In the genomic region with DNA sequence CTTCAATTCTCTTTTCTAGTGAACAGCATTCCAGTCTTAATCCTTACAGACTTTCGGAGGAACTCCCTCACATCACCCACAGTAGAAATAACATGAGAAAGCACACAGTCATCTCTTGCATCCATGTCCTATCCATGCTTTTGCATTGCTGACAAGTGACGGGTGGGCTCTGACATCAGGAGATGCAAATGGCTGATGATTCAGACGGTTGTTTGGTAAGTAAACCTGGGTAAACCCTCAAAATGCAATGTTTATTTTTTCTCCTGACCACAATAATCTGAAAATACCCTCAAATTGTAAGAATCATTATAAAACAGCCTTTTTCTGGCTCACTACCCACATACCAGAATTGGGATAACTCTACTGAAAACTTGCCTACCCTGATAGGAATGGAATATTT, we compare ENCODE assay signal across 25 cellular contexts.
DNase-seq lines count a peak whose midpoint lies in the region; ATAC-seq, FAIRE-seq and TF ChIP-seq lines count a peak whose summit lies in the region.
"Had no signal": no experiment of that assay in that cellular context is flagged by ENCODE, and none has a peak within 500 bp of the region (broad histone marks: within the 10 kb centered on the region; RNA-seq: fewer than 3 reads in every experiment).

No MANE protein-coding gene starts in this region.

- BruUV-seq in MCF 10A (replicated peaks; lab: Mats Ljungman, UMichigan), result no TSS peak

- WGBS in esophagus muscularis mucosa, result 59% methylated on average over 3 of the region's 3 CpGs

- no peaks in the 10 kb centered on the region for H3K9me3 Mint-ChIP-seq in MCF 10A (ENCODE audit: unreplicated experiment)
- peaks cover under 1% of the 10 kb centered on the region for H3K9me3 Mint-ChIP-seq in astrocyte (ENCODE audit: unreplicated experiment)
- H3K9me3 Mint-ChIP-seq: endodermal cell had no signal

- TF ChIP-seq POLR2A in breast epithelium (IDR thresholded peaks at IDR 0.05) (no peak), esophagus muscularis mucosa (IDR thresholded peaks at IDR 0.05; ENCODE audit: low read depth) (no peak)

- peak overlapping the region; percentile 68 for H3K4me2 ChIP-seq in astrocyte (ENCODE audit: low read length)

- no peak overlapping the region for H3K4me3 ChIP-seq in breast epithelium
- peak overlapping the region; percentile 2 for H3K4me3 ChIP-seq in astrocyte (ENCODE audit: insufficient read depth, low read depth, low read length)
- H3K4me3 ChIP-seq in esophagus muscularis mucosa, result no peak overlapping the region
- H3K4me3 ChIP-seq: skin epidermis, stomach had no signal

- no peak for TF ChIP-seq EP300 in esophagus muscularis mucosa (IDR thresholded peaks at IDR 0.05)

- no peaks in the 10 kb centered on the region for H3K36me3 Mint-ChIP-seq in MCF 10A (ENCODE audit: insufficient read depth, unreplicated experiment)
- H3K36me3 Mint-ChIP-seq in astrocyte (ENCODE audit: low read depth, unreplicated experiment), result no peaks in the 10 kb centered on the region
- H3K36me3 Mint-ChIP-seq: activated CD8-positive, alpha-beta memory T cell treated with anti-CD3 and anti-CD28 coated beads, Interleukin-2, amount 10 ng/mL, durations not matched to agents 7 days and 5 days had no signal

- no peaks in the 10 kb centered on the region for H3K36me3 ChIP-seq in breast epithelium
- H3K36me3 ChIP-seq in astrocyte (ENCODE audit: insufficient read depth, low read length), result no peaks in the 10 kb centered on the region
- no peaks in the 10 kb centered on the region for H3K36me3 ChIP-seq in esophagus muscularis mucosa
- H3K36me3 ChIP-seq: stomach had no signal

- FAIRE-seq in astrocyte (lab: Jason Lieb, UNC), result peak; percentile 99
- FAIRE-seq: GM18507, GM19239 had no signal

- H3K9ac ChIP-seq in astrocyte (ENCODE audit: low read length), result peak overlapping the region; percentile 59

- H3K79me2 ChIP-seq in astrocyte (ENCODE audit: insufficient read depth, low read length), result no peaks in the 10 kb centered on the region

- no peaks in the 10 kb centered on the region for H3K4me1 ChIP-seq in breast epithelium
- H3K4me1 ChIP-seq in astrocyte (ENCODE audit: insufficient read depth, low read length), result peaks cover 23% of the 10 kb centered on the region
- H3K4me1 ChIP-seq in foreskin keratinocyte, result peaks cover 19% of the 10 kb centered on the region
- H3K4me1 ChIP-seq in esophagus muscularis mucosa, result no peaks in the 10 kb centered on the region
- H3K4me1 ChIP-seq: Caco-2, stomach had no signal

- H3K27ac Mint-ChIP-seq in MCF 10A (ENCODE audit: low read depth, unreplicated experiment) (no peak overlapping the region), astrocyte (ENCODE audit: unreplicated experiment) (peak overlapping the region; percentile 73)
- H3K27ac Mint-ChIP-seq: activated CD8-positive, alpha-beta memory T cell treated with anti-CD3 and anti-CD28 coated beads, Interleukin-2, amount 10 ng/mL, durations not matched to agents 7 days and 5 days; endodermal cell had no signal

- DNase-seq in MCF 10A (ENCODE audit: unreplicated experiment) (peak; percentile 59), breast epithelium (ENCODE audit: low spot score in 2 of 2) (no peak), astrocyte (ENCODE audit: low read depth) (peak; percentile 97), foreskin keratinocyte (peak; percentile 86 to 91), esophagus muscularis mucosa (ENCODE audit: extremely low spot score) (no peak), DMS153 (lab: John Stamatoyannopoulos, UW) (no peak)
- no peak for DNase-seq in activated CD8-positive, alpha-beta memory T cell treated with anti-CD3 and anti-CD28 coated beads, Interleukin-2, amount 50 U/mL, for 4 hours
- DNase-seq: activated CD4-positive, CD25-positive, alpha-beta regulatory T cell; activated CD8-positive, alpha-beta memory T cell treated with anti-CD3 and anti-CD28 coated beads, Interleukin-2, amount 10 ng/mL, durations not matched to agents 7 days and 5 days; activated naive CD4-positive, alpha-beta T cell treated with Interleukin-2 at 50 U/mL for 16 hours; Caco-2; endodermal cell; glutamatergic neuron; islet precursor cell; midbrain; MM.1S; NCI-H2029 treated with DMSO at 0.1 percent for 48 hours; NCI-H526; nucleus accumbens; stomach had no signal

- CTCF ChIA-PET in MCF 10A (lab: Yijun Ruan, JAX), result interaction anchor here (0.5 to 1.5 kb wide), 6 partner anchors 10 to 1237 kb away, joined by 3 to 4 read pairs (median 3); no protein-coding TSS in a partner anchor

- H3K27me3 Mint-ChIP-seq in MCF 10A (ENCODE audit: insufficient read depth, unreplicated experiment) (no peaks in the 10 kb centered on the region), astrocyte (ENCODE audit: low read depth, unreplicated experiment) (no peaks in the 10 kb centered on the region)
- H3K27me3 Mint-ChIP-seq: activated CD8-positive, alpha-beta memory T cell treated with anti-CD3 and anti-CD28 coated beads, Interleukin-2, amount 10 ng/mL, durations not matched to agents 7 days and 5 days had no signal

- ATAC-seq in foreskin keratinocyte (peak; percentile 44), HG03442 (IDR thresholded peaks at IDR 0.05; ENCODE audit: unreplicated experiment) (no peak)
- ATAC-seq: activated CD8-positive, alpha-beta memory T cell treated with anti-CD3 and anti-CD28 coated beads, Interleukin-2, amount 10 ng/mL, durations not matched to agents 7 days and 5 days had no signal

- H3K4me1 Mint-ChIP-seq in MCF 10A (ENCODE audit: insufficient read depth, unreplicated experiment) (peaks cover 8% of the 10 kb centered on the region), astrocyte (ENCODE audit: low read depth, unreplicated experiment) (peaks cover 30% of the 10 kb centered on the region)
- H3K4me1 Mint-ChIP-seq: activated CD8-positive, alpha-beta memory T cell treated with anti-CD3 and anti-CD28 coated beads, Interleukin-2, amount 10 ng/mL, durations not matched to agents 7 days and 5 days had no signal

- H3K9me3 ChIP-seq in breast epithelium (no peaks in the 10 kb centered on the region), astrocyte (ENCODE audit: insufficient read depth, low read depth, low read length) (no peaks in the 10 kb centered on the region), esophagus muscularis mucosa (no peaks in the 10 kb centered on the region)
- H3K9me3 ChIP-seq: Caco-2, stomach had no signal

- H3K27ac ChIP-seq in breast epithelium (no peak overlapping the region), astrocyte (ENCODE audit: low read depth, low read length) (peak overlapping the region; percentile 76), foreskin keratinocyte (no peak overlapping the region), esophagus muscularis mucosa (replicated peaks in 1 of 4) (no peak overlapping the region)
- H3K27ac ChIP-seq: 22Rv1, skin epidermis, stomach had no signal

- H3K27me3 ChIP-seq in breast epithelium (no peaks in the 10 kb centered on the region), astrocyte (ENCODE audit: insufficient read depth, low read length) (no peaks in the 10 kb centered on the region), foreskin keratinocyte (no peaks in the 10 kb centered on the region), esophagus muscularis mucosa (no peaks in the 10 kb centered on the region)
- H3K27me3 ChIP-seq: stomach had no signal

- H2AFZ ChIP-seq in astrocyte (ENCODE audit: low read depth, low read length), result no peak overlapping the region

- no peak overlapping the region for H3K4me3 Mint-ChIP-seq in MCF 10A (ENCODE audit: unreplicated experiment)
- no peak overlapping the region for H3K4me3 Mint-ChIP-seq in astrocyte (ENCODE audit: unreplicated experiment)
- H3K4me3 Mint-ChIP-seq: activated CD8-positive, alpha-beta memory T cell treated with anti-CD3 and anti-CD28 coated beads, Interleukin-2, amount 10 ng/mL, durations not matched to agents 7 days and 5 days; endodermal cell had no signal

- H4K20me1 ChIP-seq in astrocyte (ENCODE audit: insufficient read depth, low read length), result no peaks in the 10 kb centered on the region

- POLR2A ChIA-PET in MCF 10A (lab: Yijun Ruan, JAX), result no interaction called here

- intact Hi-C loops in MCF 10A (cut with micrococcal nuclease), result no loop called here
- intact Hi-C loops in breast epithelium (cut with DNase I; ENCODE audit: low total_unique reads), result no loop called here
- intact Hi-C loops in esophagus muscularis mucosa (cut with DNase I), result no loop called here

- no peak for TF ChIP-seq CTCF in MCF 10A (IDR thresholded peaks at IDR 0.05; ENCODE audit: unreplicated experiment)
- TF ChIP-seq CTCF in breast epithelium (IDR thresholded peaks at IDR 0.05), result no peak
- TF ChIP-seq CTCF in astrocyte (IDR thresholded peaks at IDR 0.05; ENCODE audit: insufficient read depth, low read depth, low read length), result no peak
- TF ChIP-seq CTCF in foreskin keratinocyte (conservative IDR thresholded peaks at IDR 0.05), result no peak
- TF ChIP-seq CTCF in esophagus muscularis mucosa (IDR thresholded peaks at IDR 0.05), result no peak

Comparison
In these comparisons a context has a peak if more than half of its experiments do, and no peak if none do; other contexts are left out.
1. DNase-seq: peak in MCF 10A (single experiment), astrocyte (single experiment) and foreskin keratinocyte (2 of 2); none in breast epithelium (0 of 2), activated CD8-positive, alpha-beta memory T cell treated with anti-CD3 and anti-CD28 coated beads, Interleukin-2, amount 50 U/mL, for 4 hours (single experiment), esophagus muscularis mucosa (single experiment) and DMS153 (single experiment).